In the genomic region with DNA sequence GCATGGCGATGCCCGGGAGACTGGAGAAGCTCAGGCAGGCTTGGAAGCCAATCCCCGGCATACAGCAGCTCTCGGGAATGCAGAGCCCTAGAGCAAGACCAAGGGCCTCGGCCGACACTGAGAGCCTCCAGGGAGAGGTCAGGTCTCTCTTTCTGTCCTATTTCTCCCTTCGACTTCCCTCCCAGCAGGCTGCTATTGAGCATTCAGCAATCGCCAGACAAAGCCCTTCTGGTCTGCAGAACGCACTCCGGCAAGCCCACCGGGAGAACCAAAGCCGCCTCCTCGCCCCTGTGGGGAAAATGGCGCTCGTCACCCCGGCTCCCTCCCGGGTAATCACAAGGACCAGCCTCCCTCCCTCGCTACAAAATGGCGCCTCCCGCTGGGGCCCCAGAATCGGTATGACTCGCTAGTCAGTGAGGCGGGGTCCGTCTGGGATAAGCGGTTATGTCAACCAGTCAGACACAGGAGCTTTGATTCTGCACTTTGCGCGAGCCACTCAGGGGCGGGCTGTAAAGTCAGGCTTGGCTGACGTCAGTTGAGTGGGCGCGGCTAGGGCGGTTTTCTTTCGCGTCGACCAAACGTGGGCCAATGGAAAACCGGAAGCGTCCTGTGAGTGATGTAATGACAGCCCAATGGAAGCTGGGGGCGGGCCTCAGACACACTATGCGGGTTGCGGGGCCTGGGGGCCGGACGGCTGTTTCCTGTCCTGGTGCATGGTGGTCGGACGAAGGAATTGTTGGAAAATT, we compare ENCODE assay signal across 8 cellular contexts. TPM values are rescaled to one million over a fixed set of nuclear protein-coding genes. Genes with fewer than 3 reads are reported as not detected.
DNase-seq lines count a peak whose midpoint lies in the region; ATAC-seq, FAIRE-seq and TF ChIP-seq lines count a peak whose summit lies in the region.

TSS of gene ZNF143 (plus strand) at position 691 of the 746 bp plus-strand sequence. CDS start 10,297 bp downstream, outside the sequence.

- peaks cover 22% of the 10 kb centered on the region for H3K4me1 Mint-ChIP-seq in chondrocyte (ENCODE audit: low read depth)

- peak within 1 kb of the TSS; percentile 96 to 99 for H3K27ac ChIP-seq in kidney (ENCODE audit: low read depth in 2 of 2, low read length in 2 of 2)

- no peak for TF ChIP-seq CTCF in chondrocyte (IDR thresholded peaks at IDR 0.05)
- peak; percentile 52 for TF ChIP-seq CTCF in kidney (IDR thresholded peaks at IDR 0.05; ENCODE audit: borderline replicate concordance, extremely low read depth, insufficient read depth)

- DNase-seq in AML-193 (lab: John Stamatoyannopoulos, UW) (peak; percentile 98 to 99), NCI-H510A treated with DMSO at 0.1 percent for 48 hours (lab: John Stamatoyannopoulos, UW) (peak; percentile 96), chondrocyte (ENCODE audit: low spot score) (peak; percentile 99), kidney (peak; percentile 100)
- peak; percentile 99 to 100 for DNase-seq in activated CD4-positive, alpha-beta T cell treated with anti-CD3 and anti-CD28 coated beads for 24 hours (ENCODE audit: low read depth in 2 of 2)
- peak; percentile 100 for DNase-seq in stimulated activated CD4-positive, alpha-beta T cell treated with anti-CD3 and anti-CD28 coated beads, Interleukin-15, amount 100 ng/mL, for 24 hours

- H3K4me3 ChIP-seq in kidney (ENCODE audit: low read length in 2 of 2) = peak within 1 kb of the TSS; percentile 87 to 97

- H3K9me3 Mint-ChIP-seq in chondrocyte (ENCODE audit: low read depth) = peaks cover 5% of the 10 kb centered on the region

- peak; percentile 98 for FAIRE-seq in kidney (lab: Jason Lieb, UNC)

- peak within 1 kb of the TSS; percentile 99 for H3K27ac Mint-ChIP-seq in chondrocyte (ENCODE audit: unreplicated experiment)

- peak within 1 kb of the TSS; percentile 94 for H3K4me3 Mint-ChIP-seq in chondrocyte (ENCODE audit: unreplicated experiment)

- peak; percentile 86 for ATAC-seq in HG03439 (IDR thresholded peaks at IDR 0.05; ENCODE audit: unreplicated experiment)

- peaks cover 4% of the 10 kb centered on the region for H3K36me3 Mint-ChIP-seq in chondrocyte (ENCODE audit: low read depth)

- H3K9me3 ChIP-seq in kidney (ENCODE audit: control insufficient read depth in 1 of 2, low read length in 2 of 2) = no peaks in the 10 kb centered on the region

- intact Hi-C loops in kidney (cut with DNase I) = no loop called here

- H3K36me3 ChIP-seq in kidney (ENCODE audit: control insufficient read depth in 1 of 2, insufficient read depth in 2 of 2, low read length in 2 of 2) = no peaks in the 10 kb centered on the region

- no peaks in the 10 kb centered on the region for H3K27me3 Mint-ChIP-seq in chondrocyte (ENCODE audit: low read depth)

- peaks cover 0 to 4% of the 10 kb centered on the region in 2 donors for H3K4me1 ChIP-seq in kidney (ENCODE audit: control insufficient read depth in 1 of 2, insufficient read depth in 1 of 2, low read depth in 1 of 2, low read length in 2 of 2)

- H3K9ac ChIP-seq in kidney (ENCODE audit: low read length in 2 of 2) = peak within 1 kb of the TSS; percentile 95 to 100

- TF ChIP-seq POLR2A in GM19193 (IDR thresholded peaks at IDR 0.05; ENCODE audit: extremely low read depth, insufficient read depth, insufficient read length) = peak; percentile 59

RNA-seq across cellular contexts. Expression of gene ZNF143, which starts in this region (rescaled TPM):
- total RNA-seq in chondrocyte = 16.6 to 23.1 TPM (median 18.9 TPM) in 3 replicates
- 30.3 TPM for total RNA-seq in kidney
- 8.6 TPM for polyA plus RNA-seq in kidney (ENCODE audit: insufficient read depth, low read depth, low replicate concordance)

Comparison
In these comparisons a context has a peak if more than half of its experiments do, and no peak if none do; other contexts are left out.
1. Peak in every context shown above with its lines: DNase-seq, ATAC-seq, H3K4me3 ChIP-seq and H3K27ac ChIP-seq.